In genomic region chr1:228083871-228084278, GRCh38 we compare ENCODE assay signal across 2 cellular contexts.
TF ChIP-seq lines count a peak whose summit lies in the region.

No MANE protein-coding gene starts in this region.

TF ChIP-seq in K562, 482 proteins besides CTCF, POLR2A, EP300 and RAD21 (continues in another document):
- TF ChIP-seq FOXJ2 (tag; IDR thresholded peaks at IDR 0.05) (0 out of 2 replicates have a peak, but pooled peaks have one; percentile 38), CAMTA2 (CRISPR knock-in tag; conservative IDR thresholded peaks at IDR 0.05) (no peak), RFX7 (CRISPR knock-in tag; IDR thresholded peaks at IDR 0.05) (no peak), ZNF780A (CRISPR knock-in tag; IDR thresholded peaks at IDR 0.05) (no peak), RBBP5 (IDR thresholded peaks at IDR 0.05; ENCODE audit: borderline replicate concordance, insufficient read depth, low read length, poor library complexity, severe bottlenecking) (peak; percentile 67), ILF3 (IDR thresholded peaks at IDR 0.05; ENCODE audit: borderline replicate concordance) (no peak), ZBTB40 (IDR thresholded peaks at IDR 0.05) (0 out of 2 replicates have a peak, but pooled peaks have one; percentile 9), ZBTB40 (CRISPR knock-in tag; IDR thresholded peaks at IDR 0.05) (0 out of 2 replicates have a peak, but pooled peaks have one; percentile 4)
- TF ChIP-seq, protein P1, sequence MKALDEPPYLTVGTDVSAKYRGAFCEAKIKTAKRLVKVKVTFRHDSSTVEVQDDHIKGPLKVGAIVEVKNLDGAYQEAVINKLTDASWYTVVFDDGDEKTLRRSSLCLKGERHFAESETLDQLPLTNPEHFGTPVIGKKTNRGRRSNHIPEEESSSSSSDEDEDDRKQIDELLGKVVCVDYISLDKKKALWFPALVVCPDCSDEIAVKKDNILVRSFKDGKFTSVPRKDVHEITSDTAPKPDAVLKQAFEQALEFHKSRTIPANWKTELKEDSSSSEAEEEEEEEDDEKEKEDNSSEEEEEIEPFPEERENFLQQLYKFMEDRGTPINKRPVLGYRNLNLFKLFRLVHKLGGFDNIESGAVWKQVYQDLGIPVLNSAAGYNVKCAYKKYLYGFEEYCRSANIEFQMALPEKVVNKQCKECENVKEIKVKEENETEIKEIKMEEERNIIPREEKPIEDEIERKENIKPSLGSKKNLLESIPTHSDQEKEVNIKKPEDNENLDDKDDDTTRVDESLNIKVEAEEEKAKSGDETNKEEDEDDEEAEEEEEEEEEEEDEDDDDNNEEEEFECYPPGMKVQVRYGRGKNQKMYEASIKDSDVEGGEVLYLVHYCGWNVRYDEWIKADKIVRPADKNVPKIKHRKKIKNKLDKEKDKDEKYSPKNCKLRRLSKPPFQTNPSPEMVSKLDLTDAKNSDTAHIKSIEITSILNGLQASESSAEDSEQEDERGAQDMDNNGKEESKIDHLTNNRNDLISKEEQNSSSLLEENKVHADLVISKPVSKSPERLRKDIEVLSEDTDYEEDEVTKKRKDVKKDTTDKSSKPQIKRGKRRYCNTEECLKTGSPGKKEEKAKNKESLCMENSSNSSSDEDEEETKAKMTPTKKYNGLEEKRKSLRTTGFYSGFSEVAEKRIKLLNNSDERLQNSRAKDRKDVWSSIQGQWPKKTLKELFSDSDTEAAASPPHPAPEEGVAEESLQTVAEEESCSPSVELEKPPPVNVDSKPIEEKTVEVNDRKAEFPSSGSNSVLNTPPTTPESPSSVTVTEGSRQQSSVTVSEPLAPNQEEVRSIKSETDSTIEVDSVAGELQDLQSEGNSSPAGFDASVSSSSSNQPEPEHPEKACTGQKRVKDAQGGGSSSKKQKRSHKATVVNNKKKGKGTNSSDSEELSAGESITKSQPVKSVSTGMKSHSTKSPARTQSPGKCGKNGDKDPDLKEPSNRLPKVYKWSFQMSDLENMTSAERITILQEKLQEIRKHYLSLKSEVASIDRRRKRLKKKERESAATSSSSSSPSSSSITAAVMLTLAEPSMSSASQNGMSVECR (CRISPR knock-in tag; IDR thresholded peaks at IDR 0.05): peak; percentile 19; the same call in 1 of the 2 replicates

TF ChIP-seq in HepG2, 621 proteins besides CTCF, POLR2A, EP300 and RAD21 (continues in another document):
- TF ChIP-seq TAF1 (CRISPR knock-in tag; IDR thresholded peaks at IDR 0.05) (0 out of 2 replicates have a peak, but pooled peaks have one; percentile 9), MTF2 (CRISPR knock-in tag; IDR thresholded peaks at IDR 0.05; ENCODE audit: borderline replicate concordance) (peak; percentile 75; the same call in 1 of the 2 replicates), MAFK (conservative IDR thresholded peaks at IDR 0.05 in 1 of 2, IDR thresholded peaks at IDR 0.05 in 1 of 2; ENCODE audit: low read length in 2 of 2) (peak; percentile 2 to 5; a peak in 1 of 4 replicates), MLLT10 (CRISPR knock-in tag; IDR thresholded peaks at IDR 0.05) (peak; percentile 85), GPN1 (CRISPR knock-in tag; IDR thresholded peaks at IDR 0.05; ENCODE audit: borderline replicate concordance) (no peak), CEBPB (IDR thresholded peaks at IDR 0.05; ENCODE audit: borderline replicate concordance, low read depth, low read length) (no peak), ZNF136 (CRISPR knock-in tag; IDR thresholded peaks at IDR 0.05; ENCODE audit: low read depth) (0 out of 2 replicates have a peak, but pooled peaks have one; percentile 34), FOXA3 (CRISPR knock-in tag; IDR thresholded peaks at IDR 0.05) (no peak), ISL2 (CRISPR knock-in tag; IDR thresholded peaks at IDR 0.05) (no peak), ZSCAN25 (CRISPR knock-in tag; IDR thresholded peaks at IDR 0.05) (0 out of 2 replicates have a peak, but pooled peaks have one; percentile 15), PAF1 (CRISPR knock-in tag; IDR thresholded peaks at IDR 0.05) (no peak), THAP7 (CRISPR knock-in tag; IDR thresholded peaks at IDR 0.05) (0 out of 2 replicates have a peak, but pooled peaks have one; percentile 4), PRDM4 (CRISPR knock-in tag; IDR thresholded peaks at IDR 0.05; ENCODE audit: borderline replicate concordance) (0 out of 2 replicates have a peak, but pooled peaks have one; percentile 14), ZNF501 (CRISPR knock-in tag; IDR thresholded peaks at IDR 0.05) (peak; percentile 8; the same call in 1 of the 2 replicates), KDM5A (IDR thresholded peaks at IDR 0.05; ENCODE audit: borderline replicate concordance, low read length) (no peak)
- TF ChIP-seq, protein P2, sequence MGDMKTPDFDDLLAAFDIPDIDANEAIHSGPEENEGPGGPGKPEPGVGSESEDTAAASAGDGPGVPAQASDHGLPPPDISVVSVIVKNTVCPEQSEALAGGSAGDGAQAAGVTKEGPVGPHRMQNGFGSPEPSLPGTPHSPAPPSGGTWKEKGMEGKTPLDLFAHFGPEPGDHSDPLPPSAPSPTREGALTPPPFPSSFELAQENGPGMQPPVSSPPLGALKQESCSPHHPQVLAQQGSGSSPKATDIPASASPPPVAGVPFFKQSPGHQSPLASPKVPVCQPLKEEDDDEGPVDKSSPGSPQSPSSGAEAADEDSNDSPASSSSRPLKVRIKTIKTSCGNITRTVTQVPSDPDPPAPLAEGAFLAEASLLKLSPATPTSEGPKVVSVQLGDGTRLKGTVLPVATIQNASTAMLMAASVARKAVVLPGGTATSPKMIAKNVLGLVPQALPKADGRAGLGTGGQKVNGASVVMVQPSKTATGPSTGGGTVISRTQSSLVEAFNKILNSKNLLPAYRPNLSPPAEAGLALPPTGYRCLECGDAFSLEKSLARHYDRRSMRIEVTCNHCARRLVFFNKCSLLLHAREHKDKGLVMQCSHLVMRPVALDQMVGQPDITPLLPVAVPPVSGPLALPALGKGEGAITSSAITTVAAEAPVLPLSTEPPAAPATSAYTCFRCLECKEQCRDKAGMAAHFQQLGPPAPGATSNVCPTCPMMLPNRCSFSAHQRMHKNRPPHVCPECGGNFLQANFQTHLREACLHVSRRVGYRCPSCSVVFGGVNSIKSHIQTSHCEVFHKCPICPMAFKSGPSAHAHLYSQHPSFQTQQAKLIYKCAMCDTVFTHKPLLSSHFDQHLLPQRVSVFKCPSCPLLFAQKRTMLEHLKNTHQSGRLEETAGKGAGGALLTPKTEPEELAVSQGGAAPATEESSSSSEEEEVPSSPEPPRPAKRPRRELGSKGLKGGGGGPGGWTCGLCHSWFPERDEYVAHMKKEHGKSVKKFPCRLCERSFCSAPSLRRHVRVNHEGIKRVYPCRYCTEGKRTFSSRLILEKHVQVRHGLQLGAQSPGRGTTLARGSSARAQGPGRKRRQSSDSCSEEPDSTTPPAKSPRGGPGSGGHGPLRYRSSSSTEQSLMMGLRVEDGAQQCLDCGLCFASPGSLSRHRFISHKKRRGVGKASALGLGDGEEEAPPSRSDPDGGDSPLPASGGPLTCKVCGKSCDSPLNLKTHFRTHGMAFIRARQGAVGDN (CRISPR knock-in tag; IDR thresholded peaks at IDR 0.05): peak; percentile 25
- TF ChIP-seq, protein P3, sequence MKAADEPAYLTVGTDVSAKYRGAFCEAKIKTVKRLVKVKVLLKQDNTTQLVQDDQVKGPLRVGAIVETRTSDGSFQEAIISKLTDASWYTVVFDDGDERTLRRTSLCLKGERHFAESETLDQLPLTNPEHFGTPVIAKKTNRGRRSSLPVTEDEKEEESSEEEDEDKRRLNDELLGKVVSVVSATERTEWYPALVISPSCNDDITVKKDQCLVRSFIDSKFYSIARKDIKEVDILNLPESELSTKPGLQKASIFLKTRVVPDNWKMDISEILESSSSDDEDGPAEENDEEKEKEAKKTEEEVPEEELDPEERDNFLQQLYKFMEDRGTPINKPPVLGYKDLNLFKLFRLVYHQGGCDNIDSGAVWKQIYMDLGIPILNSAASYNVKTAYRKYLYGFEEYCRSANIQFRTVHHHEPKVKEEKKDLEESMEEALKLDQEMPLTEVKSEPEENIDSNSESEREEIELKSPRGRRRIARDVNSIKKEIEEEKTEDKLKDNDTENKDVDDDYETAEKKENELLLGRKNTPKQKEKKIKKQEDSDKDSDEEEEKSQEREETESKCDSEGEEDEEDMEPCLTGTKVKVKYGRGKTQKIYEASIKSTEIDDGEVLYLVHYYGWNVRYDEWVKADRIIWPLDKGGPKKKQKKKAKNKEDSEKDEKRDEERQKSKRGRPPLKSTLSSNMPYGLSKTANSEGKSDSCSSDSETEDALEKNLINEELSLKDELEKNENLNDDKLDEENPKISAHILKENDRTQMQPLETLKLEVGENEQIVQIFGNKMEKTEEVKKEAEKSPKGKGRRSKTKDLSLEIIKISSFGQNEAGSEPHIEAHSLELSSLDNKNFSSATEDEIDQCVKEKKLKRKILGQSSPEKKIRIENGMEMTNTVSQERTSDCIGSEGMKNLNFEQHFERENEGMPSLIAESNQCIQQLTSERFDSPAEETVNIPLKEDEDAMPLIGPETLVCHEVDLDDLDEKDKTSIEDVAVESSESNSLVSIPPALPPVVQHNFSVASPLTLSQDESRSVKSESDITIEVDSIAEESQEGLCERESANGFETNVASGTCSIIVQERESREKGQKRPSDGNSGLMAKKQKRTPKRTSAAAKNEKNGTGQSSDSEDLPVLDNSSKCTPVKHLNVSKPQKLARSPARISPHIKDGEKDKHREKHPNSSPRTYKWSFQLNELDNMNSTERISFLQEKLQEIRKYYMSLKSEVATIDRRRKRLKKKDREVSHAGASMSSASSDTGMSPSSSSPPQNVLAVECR (CRISPR knock-in tag; IDR thresholded peaks at IDR 0.05; ENCODE audit: borderline replicate concordance): peak; percentile 50
- TF ChIP-seq, protein P4, sequence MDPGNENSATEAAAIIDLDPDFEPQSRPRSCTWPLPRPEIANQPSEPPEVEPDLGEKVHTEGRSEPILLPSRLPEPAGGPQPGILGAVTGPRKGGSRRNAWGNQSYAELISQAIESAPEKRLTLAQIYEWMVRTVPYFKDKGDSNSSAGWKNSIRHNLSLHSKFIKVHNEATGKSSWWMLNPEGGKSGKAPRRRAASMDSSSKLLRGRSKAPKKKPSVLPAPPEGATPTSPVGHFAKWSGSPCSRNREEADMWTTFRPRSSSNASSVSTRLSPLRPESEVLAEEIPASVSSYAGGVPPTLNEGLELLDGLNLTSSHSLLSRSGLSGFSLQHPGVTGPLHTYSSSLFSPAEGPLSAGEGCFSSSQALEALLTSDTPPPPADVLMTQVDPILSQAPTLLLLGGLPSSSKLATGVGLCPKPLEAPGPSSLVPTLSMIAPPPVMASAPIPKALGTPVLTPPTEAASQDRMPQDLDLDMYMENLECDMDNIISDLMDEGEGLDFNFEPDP (CRISPR knock-in tag; conservative IDR thresholded peaks at IDR 0.05): 0 out of 2 replicates have a peak, but pooled peaks have one; percentile 31
- TF ChIP-seq, protein P5, sequence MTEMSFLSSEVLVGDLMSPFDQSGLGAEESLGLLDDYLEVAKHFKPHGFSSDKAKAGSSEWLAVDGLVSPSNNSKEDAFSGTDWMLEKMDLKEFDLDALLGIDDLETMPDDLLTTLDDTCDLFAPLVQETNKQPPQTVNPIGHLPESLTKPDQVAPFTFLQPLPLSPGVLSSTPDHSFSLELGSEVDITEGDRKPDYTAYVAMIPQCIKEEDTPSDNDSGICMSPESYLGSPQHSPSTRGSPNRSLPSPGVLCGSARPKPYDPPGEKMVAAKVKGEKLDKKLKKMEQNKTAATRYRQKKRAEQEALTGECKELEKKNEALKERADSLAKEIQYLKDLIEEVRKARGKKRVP (CRISPR knock-in tag; IDR thresholded peaks at IDR 0.05): 0 out of 4 replicates have a peak, but pooled peaks of 1 of the 2 experiments have one; percentile 18
- TF ChIP-seq, protein P6, sequence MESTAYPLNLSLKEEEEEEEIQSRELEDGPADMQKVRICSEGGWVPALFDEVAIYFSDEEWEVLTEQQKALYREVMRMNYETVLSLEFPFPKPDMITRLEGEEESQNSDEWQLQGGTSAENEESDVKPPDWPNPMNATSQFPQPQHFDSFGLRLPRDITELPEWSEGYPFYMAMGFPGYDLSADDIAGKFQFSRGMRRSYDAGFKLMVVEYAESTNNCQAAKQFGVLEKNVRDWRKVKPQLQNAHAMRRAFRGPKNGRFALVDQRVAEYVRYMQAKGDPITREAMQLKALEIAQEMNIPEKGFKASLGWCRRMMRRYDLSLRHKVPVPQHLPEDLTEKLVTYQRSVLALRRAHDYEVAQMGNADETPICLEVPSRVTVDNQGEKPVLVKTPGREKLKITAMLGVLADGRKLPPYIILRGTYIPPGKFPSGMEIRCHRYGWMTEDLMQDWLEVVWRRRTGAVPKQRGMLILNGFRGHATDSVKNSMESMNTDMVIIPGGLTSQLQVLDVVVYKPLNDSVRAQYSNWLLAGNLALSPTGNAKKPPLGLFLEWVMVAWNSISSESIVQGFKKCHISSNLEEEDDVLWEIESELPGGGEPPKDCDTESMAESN (CRISPR knock-in tag; conservative IDR thresholded peaks at IDR 0.05): 0 out of 2 replicates have a peak, but pooled peaks have one; percentile 1
- TF ChIP-seq, protein P7, sequence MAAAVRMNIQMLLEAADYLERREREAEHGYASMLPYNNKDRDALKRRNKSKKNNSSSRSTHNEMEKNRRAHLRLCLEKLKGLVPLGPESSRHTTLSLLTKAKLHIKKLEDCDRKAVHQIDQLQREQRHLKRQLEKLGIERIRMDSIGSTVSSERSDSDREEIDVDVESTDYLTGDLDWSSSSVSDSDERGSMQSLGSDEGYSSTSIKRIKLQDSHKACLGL (CRISPR knock-in tag; IDR thresholded peaks at IDR 0.05): no peak
- TF ChIP-seq, protein P8, sequence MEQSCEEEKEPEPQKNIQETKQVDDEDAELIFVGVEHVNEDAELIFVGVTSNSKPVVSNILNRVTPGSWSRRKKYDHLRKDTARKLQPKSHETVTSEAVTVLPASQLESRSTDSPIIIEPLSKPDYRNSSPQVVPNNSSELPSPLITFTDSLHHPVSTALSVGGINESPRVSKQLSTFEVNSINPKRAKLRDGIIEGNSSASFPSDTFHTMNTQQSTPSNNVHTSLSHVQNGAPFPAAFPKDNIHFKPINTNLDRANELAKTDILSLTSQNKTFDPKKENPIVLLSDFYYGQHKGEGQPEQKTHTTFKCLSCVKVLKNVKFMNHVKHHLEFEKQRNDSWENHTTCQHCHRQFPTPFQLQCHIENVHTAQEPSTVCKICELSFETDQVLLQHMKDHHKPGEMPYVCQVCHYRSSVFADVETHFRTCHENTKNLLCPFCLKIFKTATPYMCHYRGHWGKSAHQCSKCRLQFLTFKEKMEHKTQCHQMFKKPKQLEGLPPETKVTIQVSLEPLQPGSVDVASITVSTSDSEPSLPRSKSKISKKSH (CRISPR knock-in tag; IDR thresholded peaks at IDR 0.05; ENCODE audit: borderline replicate concordance): no peak
